ENCODE assay signal across 1 cellular context in the genomic region with DNA sequence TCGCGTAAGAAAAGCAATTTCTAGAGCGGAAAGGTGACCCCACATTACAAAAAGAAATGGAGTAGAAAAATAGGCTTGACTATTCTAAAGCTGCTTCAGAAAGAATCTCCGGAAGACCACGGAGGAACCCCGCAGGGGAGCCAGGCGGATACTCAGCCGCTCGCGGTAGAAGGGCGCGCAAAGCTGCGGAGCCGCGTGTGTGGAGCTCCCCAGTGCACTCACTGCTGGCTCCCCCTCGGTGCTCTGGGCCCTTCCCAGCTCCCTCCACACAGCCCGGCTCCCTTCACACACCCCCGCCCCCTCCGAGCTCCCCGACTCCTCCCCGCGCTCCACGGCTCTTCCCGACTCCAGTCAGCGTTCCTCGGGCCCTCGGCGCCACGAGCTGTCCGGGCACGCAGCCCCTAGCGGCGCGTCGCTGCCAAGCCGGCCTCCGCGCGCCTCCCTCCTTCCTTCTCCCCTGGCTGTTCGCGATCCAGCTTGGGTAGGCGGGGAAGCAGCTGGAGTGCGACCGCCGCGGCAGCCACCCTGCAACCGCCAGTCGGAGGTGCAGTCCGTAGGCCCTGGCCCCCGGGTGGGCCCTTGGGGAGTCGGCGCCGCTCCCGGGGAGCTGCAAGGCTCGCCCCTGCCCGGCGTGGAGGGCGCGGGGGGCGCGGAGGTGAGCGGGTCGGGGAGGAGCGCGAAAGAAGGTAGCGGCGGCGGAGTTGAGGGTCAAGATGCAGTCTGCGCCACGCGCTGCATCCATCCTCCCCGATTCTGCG.
TF ChIP-seq lines count a peak whose summit lies in the region.

A gene (plus strand): TSS at position 350 of the 758 bp plus-strand sequence. CDS start 13,343 bp downstream, outside the sequence.

TF ChIP-seq in K562, 482 proteins besides CTCF, POLR2A, EP300 and RAD21 (continued from another document and continues in another):
- TF ChIP-seq, protein P1, sequence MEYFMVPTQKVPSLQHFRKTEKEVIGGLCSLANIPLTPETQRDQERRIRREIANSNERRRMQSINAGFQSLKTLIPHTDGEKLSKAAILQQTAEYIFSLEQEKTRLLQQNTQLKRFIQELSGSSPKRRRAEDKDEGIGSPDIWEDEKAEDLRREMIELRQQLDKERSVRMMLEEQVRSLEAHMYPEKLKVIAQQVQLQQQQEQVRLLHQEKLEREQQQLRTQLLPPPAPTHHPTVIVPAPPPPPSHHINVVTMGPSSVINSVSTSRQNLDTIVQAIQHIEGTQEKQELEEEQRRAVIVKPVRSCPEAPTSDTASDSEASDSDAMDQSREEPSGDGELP (CRISPR knock-in tag; IDR thresholded peaks at IDR 0.05; ENCODE audit: borderline replicate concordance) = peak; percentile 40; the same call in 1 of the 2 replicates
- TF ChIP-seq RHOXF2B (CRISPR knock-in tag; conservative IDR thresholded peaks at IDR 0.05) = no peak
- no peak for TF ChIP-seq NR2C1 (IDR thresholded peaks at IDR 0.05)
- no peak for TF ChIP-seq NR2C1 (tag; IDR thresholded peaks at IDR 0.05)
- TF ChIP-seq ZZZ3 (IDR thresholded peaks at IDR 0.05) = no peak
- TF ChIP-seq PCBP1 (IDR thresholded peaks at IDR 0.05; ENCODE audit: low read depth, low read length, poor library complexity, severe bottlenecking) = peak; percentile 50
- no peak for TF ChIP-seq NUFIP1 (IDR thresholded peaks at IDR 0.05; ENCODE audit: partially characterized antibody)
- TF ChIP-seq, protein P2, sequence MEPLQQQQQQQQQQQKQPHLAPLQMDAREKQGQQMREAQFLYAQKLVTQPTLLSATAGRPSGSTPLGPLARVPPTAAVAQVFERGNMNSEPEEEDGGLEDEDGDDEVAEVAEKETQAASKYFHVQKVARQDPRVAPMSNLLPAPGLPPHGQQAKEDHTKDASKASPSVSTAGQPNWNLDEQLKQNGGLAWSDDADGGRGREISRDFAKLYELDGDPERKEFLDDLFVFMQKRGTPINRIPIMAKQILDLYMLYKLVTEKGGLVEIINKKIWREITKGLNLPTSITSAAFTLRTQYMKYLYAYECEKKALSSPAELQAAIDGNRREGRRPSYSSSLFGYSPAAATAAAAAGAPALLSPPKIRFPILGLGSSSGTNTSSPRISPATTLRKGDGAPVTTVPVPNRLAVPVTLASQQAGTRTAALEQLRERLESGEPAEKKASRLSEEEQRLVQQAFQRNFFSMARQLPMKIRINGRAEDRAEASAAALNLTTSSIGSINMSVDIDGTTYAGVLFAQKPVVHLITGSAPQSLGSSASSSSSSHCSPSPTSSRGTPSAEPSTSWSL (CRISPR knock-in tag; IDR thresholded peaks at IDR 0.05; ENCODE audit: borderline replicate concordance) = no peak
- peak; percentile 60; the same call in 1 of the 2 replicates for TF ChIP-seq L3MBTL2 (IDR thresholded peaks at IDR 0.05)
- TF ChIP-seq ZNF212 (CRISPR knock-in tag; IDR thresholded peaks at IDR 0.05) = no peak
- no peak for TF ChIP-seq HNRNPUL1 (IDR thresholded peaks at IDR 0.05; ENCODE audit: low read length)
- TF ChIP-seq SLC30A9 (CRISPR knock-in tag; IDR thresholded peaks at IDR 0.05) = no peak
- TF ChIP-seq, protein P3, sequence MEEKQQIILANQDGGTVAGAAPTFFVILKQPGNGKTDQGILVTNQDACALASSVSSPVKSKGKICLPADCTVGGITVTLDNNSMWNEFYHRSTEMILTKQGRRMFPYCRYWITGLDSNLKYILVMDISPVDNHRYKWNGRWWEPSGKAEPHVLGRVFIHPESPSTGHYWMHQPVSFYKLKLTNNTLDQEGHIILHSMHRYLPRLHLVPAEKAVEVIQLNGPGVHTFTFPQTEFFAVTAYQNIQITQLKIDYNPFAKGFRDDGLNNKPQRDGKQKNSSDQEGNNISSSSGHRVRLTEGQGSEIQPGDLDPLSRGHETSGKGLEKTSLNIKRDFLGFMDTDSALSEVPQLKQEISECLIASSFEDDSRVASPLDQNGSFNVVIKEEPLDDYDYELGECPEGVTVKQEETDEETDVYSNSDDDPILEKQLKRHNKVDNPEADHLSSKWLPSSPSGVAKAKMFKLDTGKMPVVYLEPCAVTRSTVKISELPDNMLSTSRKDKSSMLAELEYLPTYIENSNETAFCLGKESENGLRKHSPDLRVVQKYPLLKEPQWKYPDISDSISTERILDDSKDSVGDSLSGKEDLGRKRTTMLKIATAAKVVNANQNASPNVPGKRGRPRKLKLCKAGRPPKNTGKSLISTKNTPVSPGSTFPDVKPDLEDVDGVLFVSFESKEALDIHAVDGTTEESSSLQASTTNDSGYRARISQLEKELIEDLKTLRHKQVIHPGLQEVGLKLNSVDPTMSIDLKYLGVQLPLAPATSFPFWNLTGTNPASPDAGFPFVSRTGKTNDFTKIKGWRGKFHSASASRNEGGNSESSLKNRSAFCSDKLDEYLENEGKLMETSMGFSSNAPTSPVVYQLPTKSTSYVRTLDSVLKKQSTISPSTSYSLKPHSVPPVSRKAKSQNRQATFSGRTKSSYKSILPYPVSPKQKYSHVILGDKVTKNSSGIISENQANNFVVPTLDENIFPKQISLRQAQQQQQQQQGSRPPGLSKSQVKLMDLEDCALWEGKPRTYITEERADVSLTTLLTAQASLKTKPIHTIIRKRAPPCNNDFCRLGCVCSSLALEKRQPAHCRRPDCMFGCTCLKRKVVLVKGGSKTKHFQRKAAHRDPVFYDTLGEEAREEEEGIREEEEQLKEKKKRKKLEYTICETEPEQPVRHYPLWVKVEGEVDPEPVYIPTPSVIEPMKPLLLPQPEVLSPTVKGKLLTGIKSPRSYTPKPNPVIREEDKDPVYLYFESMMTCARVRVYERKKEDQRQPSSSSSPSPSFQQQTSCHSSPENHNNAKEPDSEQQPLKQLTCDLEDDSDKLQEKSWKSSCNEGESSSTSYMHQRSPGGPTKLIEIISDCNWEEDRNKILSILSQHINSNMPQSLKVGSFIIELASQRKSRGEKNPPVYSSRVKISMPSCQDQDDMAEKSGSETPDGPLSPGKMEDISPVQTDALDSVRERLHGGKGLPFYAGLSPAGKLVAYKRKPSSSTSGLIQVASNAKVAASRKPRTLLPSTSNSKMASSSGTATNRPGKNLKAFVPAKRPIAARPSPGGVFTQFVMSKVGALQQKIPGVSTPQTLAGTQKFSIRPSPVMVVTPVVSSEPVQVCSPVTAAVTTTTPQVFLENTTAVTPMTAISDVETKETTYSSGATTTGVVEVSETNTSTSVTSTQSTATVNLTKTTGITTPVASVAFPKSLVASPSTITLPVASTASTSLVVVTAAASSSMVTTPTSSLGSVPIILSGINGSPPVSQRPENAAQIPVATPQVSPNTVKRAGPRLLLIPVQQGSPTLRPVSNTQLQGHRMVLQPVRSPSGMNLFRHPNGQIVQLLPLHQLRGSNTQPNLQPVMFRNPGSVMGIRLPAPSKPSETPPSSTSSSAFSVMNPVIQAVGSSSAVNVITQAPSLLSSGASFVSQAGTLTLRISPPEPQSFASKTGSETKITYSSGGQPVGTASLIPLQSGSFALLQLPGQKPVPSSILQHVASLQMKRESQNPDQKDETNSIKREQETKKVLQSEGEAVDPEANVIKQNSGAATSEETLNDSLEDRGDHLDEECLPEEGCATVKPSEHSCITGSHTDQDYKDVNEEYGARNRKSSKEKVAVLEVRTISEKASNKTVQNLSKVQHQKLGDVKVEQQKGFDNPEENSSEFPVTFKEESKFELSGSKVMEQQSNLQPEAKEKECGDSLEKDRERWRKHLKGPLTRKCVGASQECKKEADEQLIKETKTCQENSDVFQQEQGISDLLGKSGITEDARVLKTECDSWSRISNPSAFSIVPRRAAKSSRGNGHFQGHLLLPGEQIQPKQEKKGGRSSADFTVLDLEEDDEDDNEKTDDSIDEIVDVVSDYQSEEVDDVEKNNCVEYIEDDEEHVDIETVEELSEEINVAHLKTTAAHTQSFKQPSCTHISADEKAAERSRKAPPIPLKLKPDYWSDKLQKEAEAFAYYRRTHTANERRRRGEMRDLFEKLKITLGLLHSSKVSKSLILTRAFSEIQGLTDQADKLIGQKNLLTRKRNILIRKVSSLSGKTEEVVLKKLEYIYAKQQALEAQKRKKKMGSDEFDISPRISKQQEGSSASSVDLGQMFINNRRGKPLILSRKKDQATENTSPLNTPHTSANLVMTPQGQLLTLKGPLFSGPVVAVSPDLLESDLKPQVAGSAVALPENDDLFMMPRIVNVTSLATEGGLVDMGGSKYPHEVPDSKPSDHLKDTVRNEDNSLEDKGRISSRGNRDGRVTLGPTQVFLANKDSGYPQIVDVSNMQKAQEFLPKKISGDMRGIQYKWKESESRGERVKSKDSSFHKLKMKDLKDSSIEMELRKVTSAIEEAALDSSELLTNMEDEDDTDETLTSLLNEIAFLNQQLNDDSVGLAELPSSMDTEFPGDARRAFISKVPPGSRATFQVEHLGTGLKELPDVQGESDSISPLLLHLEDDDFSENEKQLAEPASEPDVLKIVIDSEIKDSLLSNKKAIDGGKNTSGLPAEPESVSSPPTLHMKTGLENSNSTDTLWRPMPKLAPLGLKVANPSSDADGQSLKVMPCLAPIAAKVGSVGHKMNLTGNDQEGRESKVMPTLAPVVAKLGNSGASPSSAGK (IDR thresholded peaks at IDR 0.05) = peak; percentile 72
- no peak for TF ChIP-seq SMARCE1 (IDR thresholded peaks at IDR 0.05)
- no peak for TF ChIP-seq BRD4 (IDR thresholded peaks at IDR 0.05)
- TF ChIP-seq, protein P4, sequence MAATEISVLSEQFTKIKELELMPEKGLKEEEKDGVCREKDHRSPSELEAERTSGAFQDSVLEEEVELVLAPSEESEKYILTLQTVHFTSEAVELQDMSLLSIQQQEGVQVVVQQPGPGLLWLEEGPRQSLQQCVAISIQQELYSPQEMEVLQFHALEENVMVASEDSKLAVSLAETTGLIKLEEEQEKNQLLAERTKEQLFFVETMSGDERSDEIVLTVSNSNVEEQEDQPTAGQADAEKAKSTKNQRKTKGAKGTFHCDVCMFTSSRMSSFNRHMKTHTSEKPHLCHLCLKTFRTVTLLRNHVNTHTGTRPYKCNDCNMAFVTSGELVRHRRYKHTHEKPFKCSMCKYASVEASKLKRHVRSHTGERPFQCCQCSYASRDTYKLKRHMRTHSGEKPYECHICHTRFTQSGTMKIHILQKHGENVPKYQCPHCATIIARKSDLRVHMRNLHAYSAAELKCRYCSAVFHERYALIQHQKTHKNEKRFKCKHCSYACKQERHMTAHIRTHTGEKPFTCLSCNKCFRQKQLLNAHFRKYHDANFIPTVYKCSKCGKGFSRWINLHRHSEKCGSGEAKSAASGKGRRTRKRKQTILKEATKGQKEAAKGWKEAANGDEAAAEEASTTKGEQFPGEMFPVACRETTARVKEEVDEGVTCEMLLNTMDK (IDR thresholded peaks at IDR 0.05; ENCODE audit: borderline replicate concordance, insufficient read depth, low read depth, low read length, poor library complexity, severe bottlenecking) = peak; percentile 66
- no peak for TF ChIP-seq KLF10 (CRISPR knock-in tag; IDR thresholded peaks at IDR 0.05)
- TF ChIP-seq, protein P5, sequence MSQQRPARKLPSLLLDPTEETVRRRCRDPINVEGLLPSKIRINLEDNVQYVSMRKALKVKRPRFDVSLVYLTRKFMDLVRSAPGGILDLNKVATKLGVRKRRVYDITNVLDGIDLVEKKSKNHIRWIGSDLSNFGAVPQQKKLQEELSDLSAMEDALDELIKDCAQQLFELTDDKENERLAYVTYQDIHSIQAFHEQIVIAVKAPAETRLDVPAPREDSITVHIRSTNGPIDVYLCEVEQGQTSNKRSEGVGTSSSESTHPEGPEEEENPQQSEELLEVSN (IDR thresholded peaks at IDR 0.05; ENCODE audit: borderline replicate concordance in 1 of 2, extremely low read depth in 1 of 2, insufficient read depth in 1 of 2, insufficient read length in 1 of 2, low read depth in 1 of 2, low read length in 1 of 2, poor library complexity in 1 of 2, severe bottlenecking in 1 of 2) = peak; percentile 46 to 86
- no peak for TF ChIP-seq DDX20 (tag; IDR thresholded peaks at IDR 0.05; ENCODE audit: low read depth)
- no peak for TF ChIP-seq RBM34 (IDR thresholded peaks at IDR 0.05; ENCODE audit: borderline replicate concordance, insufficient read depth, low read length)
- no peak for TF ChIP-seq NCOA6 (IDR thresholded peaks at IDR 0.05)
- peak; percentile 20; the same call in 1 of the 2 replicates for TF ChIP-seq RNF2 (IDR thresholded peaks at IDR 0.05)
